9 cellular contexts compared by ENCODE assay signal in the genomic region with DNA sequence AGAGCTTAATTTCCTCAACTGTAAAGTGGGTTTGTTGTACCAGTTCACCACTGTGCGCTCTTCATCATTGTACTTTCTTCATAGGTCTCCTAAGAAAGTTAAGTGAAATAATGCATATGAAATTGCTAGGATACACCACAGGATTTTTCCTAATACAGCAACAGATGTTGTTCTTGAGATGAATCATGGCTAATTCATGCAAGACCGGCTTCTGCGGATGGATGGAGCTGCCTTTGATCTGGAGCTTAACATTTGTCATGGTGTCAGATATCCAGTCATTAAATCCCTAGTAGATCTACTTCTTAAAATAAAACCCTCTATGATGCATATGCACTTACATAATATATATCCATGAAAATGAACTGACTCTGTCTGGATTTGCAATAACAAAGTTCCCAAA.
DNase-seq lines count a peak whose midpoint lies in the region; ATAC-seq, FAIRE-seq and TF ChIP-seq lines count a peak whose summit lies in the region.
"Had no signal": no experiment of that assay in that cellular context is flagged by ENCODE, and none has a peak within 500 bp of the region (broad histone marks: within the 10 kb centered on the region; RNA-seq: fewer than 3 reads in every experiment).

No MANE protein-coding gene starts in this region.

- H3K36me3 ChIP-seq in brain microvascular endothelial cell (replicated peaks) = no peaks in the 10 kb centered on the region
- no peaks in the 10 kb centered on the region for H3K36me3 ChIP-seq in CD8-positive, alpha-beta memory T cell (ENCODE audit: insufficient read depth, low read length)
- H3K36me3 ChIP-seq: lower lobe of right lung had no signal

- no peaks in the 10 kb centered on the region for H3K4me1 ChIP-seq in CD8-positive, alpha-beta memory T cell (ENCODE audit: insufficient read depth, low read length)

- in situ Hi-C loops in brain microvascular endothelial cell (cut with HindIII; ENCODE audit: low pct_ligation_motif_present, low sequenced_read_pairs) = no loop called here

- H3K27me3 Mint-ChIP-seq in CD8-positive, alpha-beta memory T cell = peaks cover 7 to 29% of the 10 kb centered on the region in 2 donors

- H3K9me3 Mint-ChIP-seq in CD8-positive, alpha-beta memory T cell = peaks cover 0 to 5% (median 0%) of the 10 kb centered on the region in 5 donors

- CTCF ChIA-PET in CD8-positive, alpha-beta memory T cell (lab: Charles Lee) = no interaction called here

- no peak overlapping the region for H3K27ac Mint-ChIP-seq in CD8-positive, alpha-beta memory T cell

- no peaks in the 10 kb centered on the region for H3K36me3 Mint-ChIP-seq in CD8-positive, alpha-beta memory T cell

- no peaks in the 10 kb centered on the region for H3K4me1 Mint-ChIP-seq in CD8-positive, alpha-beta memory T cell

- H3K27me3 ChIP-seq in brain microvascular endothelial cell (replicated peaks) = no peaks in the 10 kb centered on the region
- H3K27me3 ChIP-seq in CD8-positive, alpha-beta memory T cell (ENCODE audit: insufficient read depth, low read length, poor library complexity, severe bottlenecking) = peaks cover 5% of the 10 kb centered on the region

- ATAC-seq in HG03159 (IDR thresholded peaks at IDR 0.05; ENCODE audit: unreplicated experiment) = no peak
- ATAC-seq: lower lobe of right lung had no signal

- POLR2A ChIA-PET in CD8-positive, alpha-beta memory T cell (lab: Charles Lee) = no interaction called here

- H3K4me3 Mint-ChIP-seq in CD8-positive, alpha-beta memory T cell = no peak overlapping the region

- no peaks in the 10 kb centered on the region for H3K9me3 ChIP-seq in CD8-positive, alpha-beta memory T cell (ENCODE audit: low read length)
- H3K9me3 ChIP-seq: lower lobe of right lung had no signal

- no peak for FAIRE-seq in GM19239 (lab: Jason Lieb, UNC)

- peak; percentile 99 for DNase-seq in AG09309 (ENCODE audit: low read depth)
- peak; percentile 98 for DNase-seq in LHCN-M2 (ENCODE audit: low read depth)
- peak; percentile 94 for DNase-seq in brain microvascular endothelial cell
- DNase-seq in myocyte (ENCODE audit: low read depth) = peak; percentile 94
- no peak for DNase-seq in GM19239 (ENCODE audit: insufficient read length, low spot score)
- DNase-seq in CD8-positive, alpha-beta memory T cell = no peak
- DNase-seq in activated naive CD4-positive, alpha-beta T cell treated with anti-CD3 and anti-CD28 coated beads, Interleukin-2, amount 50 U/mL, for 16 hours = no peak
- DNase-seq: lower lobe of right lung had no signal

- TF ChIP-seq CTCF in AG09309 (IDR thresholded peaks at IDR 0.05; ENCODE audit: control insufficient read depth, insufficient read depth, low read depth, low read length, missing control alignments) = no peak
- TF ChIP-seq CTCF in brain microvascular endothelial cell (IDR thresholded peaks at IDR 0.05; ENCODE audit: low read depth, low read length, missing control alignments) = no peak

- H3K27ac ChIP-seq in brain microvascular endothelial cell = peak overlapping the region; percentile 33
- H3K27ac ChIP-seq in CD8-positive, alpha-beta memory T cell (ENCODE audit: low read depth, low read length) = no peak overlapping the region
- H3K27ac ChIP-seq: lower lobe of right lung had no signal

- H3K4me3 ChIP-seq in AG09309 (ENCODE audit: control insufficient read depth, low read depth, low read length) = no peak overlapping the region
- no peak overlapping the region for H3K4me3 ChIP-seq in brain microvascular endothelial cell (ENCODE audit: low read depth, low read length)
- H3K4me3 ChIP-seq in CD8-positive, alpha-beta memory T cell (ENCODE audit: low read length) = no peak overlapping the region
- H3K4me3 ChIP-seq: lower lobe of right lung had no signal

Comparison
In these comparisons a context has a peak if more than half of its experiments do, and no peak if none do; other contexts are left out.
1. DNase-seq: peak in AG09309 (single experiment), LHCN-M2 (single experiment), brain microvascular endothelial cell (single experiment) and myocyte (single experiment); none in GM19239 (single experiment), CD8-positive, alpha-beta memory T cell (0 of 5) and activated naive CD4-positive, alpha-beta T cell treated with anti-CD3 and anti-CD28 coated beads, Interleukin-2, amount 50 U/mL, for 16 hours (single experiment).